In genomic region chr10:82041018-82041417, GRCh38 we compare ENCODE assay signal across 24 cellular contexts.
"Had no signal": no experiment of that assay in that cellular context is flagged by ENCODE, and none has a peak within 500 bp of the region (broad histone marks: within the 10 kb centered on the region; RNA-seq: fewer than 3 reads in every experiment).

No MANE protein-coding gene starts in this region.

- H3K4me2 ChIP-seq: smooth muscle cell had no signal

- H3K4me3 Mint-ChIP-seq: activated CD4-positive, alpha-beta T cell treated with anti-CD3 and anti-CD28 coated beads, Interleukin-2, amount 10 ng/mL, durations not matched to agents 7 days and 5 days; activated CD8-positive, alpha-beta T cell treated with anti-CD3 and anti-CD28 coated beads, Interleukin-2, amount 10 ng/mL, durations not matched to agents 7 days and 5 days; activated T-cell treated with anti-CD3 and anti-CD28 coated beads, Interleukin-2, amount 50 U/mL, for 4 hours; central memory CD8-positive, alpha-beta T cell; naive B cell; neural crest cell had no signal

- H3K4me3 ChIP-seq: esophagus muscularis mucosa, heart right ventricle, mucosa of descending colon, ovary, smooth muscle cell, stomach, testis, upper lobe of right lung had no signal

- H3K4me1 Mint-ChIP-seq: activated CD4-positive, alpha-beta T cell treated with anti-CD3 and anti-CD28 coated beads, Interleukin-2, amount 10 ng/mL, durations not matched to agents 7 days and 5 days; central memory CD8-positive, alpha-beta T cell; naive B cell; neural crest cell had no signal

- H3K27ac ChIP-seq: esophagus muscularis mucosa, heart right ventricle, ovary, stomach, testis, upper lobe of right lung had no signal

- H3K9me3 ChIP-seq: ovary, testis, upper lobe of right lung had no signal

- H3K4me1 ChIP-seq: esophagus muscularis mucosa, heart right ventricle, stomach, testis, upper lobe of right lung had no signal

- H3K9me3 Mint-ChIP-seq: neural crest cell had no signal

- H3K36me3 Mint-ChIP-seq: naive B cell had no signal

- H3K36me3 ChIP-seq: esophagus muscularis mucosa, heart right ventricle, ovary, stomach, upper lobe of right lung had no signal

- DNase-seq: activated CD4-positive, alpha-beta T cell treated with anti-CD3 and anti-CD28 coated beads, Interleukin-2, amount 10 ng/mL, durations not matched to agents 7 days and 5 days; activated CD8-positive, alpha-beta memory T cell treated with anti-CD3 and anti-CD28 coated beads, Interleukin-2, amount 50 U/mL, for 4 hours; activated CD8-positive, alpha-beta T cell treated with anti-CD3 and anti-CD28 coated beads, Interleukin-2, amount 10 ng/mL, durations not matched to agents 7 days and 5 days; activated effector memory CD4-positive, alpha-beta T cell treated with anti-CD3 and anti-CD28 coated beads, Interleukin-2, amount 50 U/mL, for 16 hours; activated naive CD4-positive, alpha-beta T cell treated with anti-CD3 and anti-CD28 coated beads, Interleukin-2, amount 50 U/mL, for 16 hours; activated T-cell treated with anti-CD3 and anti-CD28 coated beads, Interleukin-2, amount 50 U/mL, for 4 hours; aorta; cortex of kidney; effector CD4-positive, alpha-beta T cell; heart right ventricle; left ventricle myocardium superior; mucosa of descending colon; naive B cell; ovary; stimulated activated CD4-positive, alpha-beta T cell treated with anti-CD3 and anti-CD28 coated beads, Interleukin-4, amount 100 ng/mL, for 1 hour; stomach; T1000; testis; upper lobe of right lung had no signal

- FAIRE-seq: keratinocyte had no signal

- H3K27me3 Mint-ChIP-seq: activated CD4-positive, alpha-beta T cell treated with anti-CD3 and anti-CD28 coated beads, Interleukin-2, amount 10 ng/mL, durations not matched to agents 7 days and 5 days; central memory CD8-positive, alpha-beta T cell; naive B cell had no signal

- H3K27ac Mint-ChIP-seq: activated CD4-positive, alpha-beta T cell treated with anti-CD3 and anti-CD28 coated beads, Interleukin-2, amount 10 ng/mL, durations not matched to agents 7 days and 5 days; activated CD8-positive, alpha-beta T cell treated with anti-CD3 and anti-CD28 coated beads, Interleukin-2, amount 10 ng/mL, durations not matched to agents 7 days and 5 days; naive B cell had no signal

- H3K27me3 ChIP-seq: esophagus muscularis mucosa, heart right ventricle, ovary, stomach, testis, upper lobe of right lung had no signal
